20 cellular contexts compared by ENCODE assay signal in the genomic region with DNA sequence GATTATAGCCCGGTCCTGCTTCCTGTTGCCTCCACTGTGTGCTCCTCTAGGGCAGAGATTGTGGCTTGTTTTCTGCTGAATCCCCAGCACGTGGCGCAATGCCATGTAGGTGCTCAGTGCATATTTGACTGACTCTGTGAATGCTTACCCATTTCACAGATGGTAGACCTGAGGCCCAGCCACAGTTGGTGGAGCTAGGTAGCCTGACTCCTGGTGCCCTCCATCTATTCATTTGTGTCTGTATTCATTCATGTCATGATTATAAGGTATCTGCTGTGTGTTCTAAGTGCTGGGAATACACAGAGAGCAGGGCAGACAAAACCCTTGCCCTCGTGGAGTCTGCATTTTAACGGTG. TPM values are rescaled to one million over a fixed set of nuclear protein-coding genes. Genes with fewer than 3 reads are reported as not detected.
DNase-seq lines count a peak whose midpoint lies in the region; ATAC-seq lines count a peak whose summit lies in the region.
"Had no signal": no experiment of that assay in that cellular context is flagged by ENCODE, and none has a peak within 500 bp of the region (broad histone marks: within the 10 kb centered on the region; RNA-seq: fewer than 3 reads in every experiment).

No MANE protein-coding gene starts in this region.

- H3K27me3 ChIP-seq in CD4-positive, alpha-beta memory T cell (ENCODE audit: insufficient read depth, low read length) = no peaks in the 10 kb centered on the region
- H3K27me3 ChIP-seq: BLaER1, heart left ventricle had no signal

- no peaks in the 10 kb centered on the region for H3K9me3 Mint-ChIP-seq in T-helper 2 cell treated with Interferon-gamma antibody and Interleukin-4, amounts not matched to agents 5 μg/mL and 100 μg/mL, for 36 hours
- peaks cover 0 to 2% (median 0%) of the 10 kb centered on the region in 8 donors for H3K9me3 Mint-ChIP-seq in CD4-positive, alpha-beta memory T cell
- H3K9me3 Mint-ChIP-seq in activated T-helper 1 cell treated with anti-CD3 and anti-CD28 coated beads, Interleukin-12 subunit alpha, Interleukin-12 subunit beta, Interleukin-2, Interleukin-4 antibody, amounts not matched to agents 30 ng/mL and 10 ng/mL and 1 ng/mL, durations not matched to agents 14 hours and 24 hours and 36 hours = no peaks in the 10 kb centered on the region
- no peaks in the 10 kb centered on the region for H3K9me3 Mint-ChIP-seq in natural killer cell treated with Interleukin-12 subunit alpha and Interleukin-12 subunit beta and Interleukin-15 and Interleukin-18, amount 100 ng/mL, for 72 hours
- H3K9me3 Mint-ChIP-seq: type B pancreatic cell, WTC11 had no signal

- H3K4me1 ChIP-seq in CD4-positive, alpha-beta memory T cell (ENCODE audit: insufficient read depth, low read length) = peaks cover 55% of the 10 kb centered on the region

- H3K9me3 ChIP-seq in CD4-positive, alpha-beta memory T cell (ENCODE audit: control insufficient read depth in 1 of 2, low read length in 2 of 2) = no peaks in the 10 kb centered on the region
- H3K9me3 ChIP-seq: BLaER1, heart left ventricle had no signal

- H3K27ac ChIP-seq in CD4-positive, alpha-beta memory T cell (ENCODE audit: low read depth, low read length) = peak overlapping the region; percentile 9
- H3K27ac ChIP-seq: BLaER1, heart left ventricle had no signal

- CTCF ChIA-PET in CD4-positive, alpha-beta memory T cell (lab: Charles Lee; ENCODE audit: partially characterized antibody) = interaction anchor here (1.2 to 15.7 kb wide), 3 partner anchors 12 to 66 kb away, joined by 3 to 213 read pairs (median 5); no protein-coding TSS in a partner anchor

- H3K27ac Mint-ChIP-seq in T-helper 2 cell treated with Interferon-gamma antibody and Interleukin-4, amounts not matched to agents 5 μg/mL and 100 μg/mL, for 36 hours = peak overlapping the region; percentile 8
- peak overlapping the region; percentile 35 to 91 (median 84) for H3K27ac Mint-ChIP-seq in CD4-positive, alpha-beta memory T cell
- H3K27ac Mint-ChIP-seq in activated T-helper 1 cell treated with anti-CD3 and anti-CD28 coated beads, Interleukin-12 subunit alpha, Interleukin-12 subunit beta, Interleukin-2, Interleukin-4 antibody, amounts not matched to agents 30 ng/mL and 10 ng/mL and 1 ng/mL, durations not matched to agents 14 hours and 24 hours and 36 hours = peak overlapping the region; percentile 53
- H3K27ac Mint-ChIP-seq in natural killer cell treated with Interleukin-12 subunit alpha and Interleukin-12 subunit beta and Interleukin-15 and Interleukin-18, amount 100 ng/mL, for 72 hours = peak overlapping the region; percentile 69 to 82
- H3K27ac Mint-ChIP-seq: type B pancreatic cell, WTC11 had no signal

- no peaks in the 10 kb centered on the region for H3K27me3 Mint-ChIP-seq in T-helper 2 cell treated with Interferon-gamma antibody and Interleukin-4, amounts not matched to agents 5 μg/mL and 100 μg/mL, for 36 hours (ENCODE audit: low read depth)
- H3K27me3 Mint-ChIP-seq in CD4-positive, alpha-beta memory T cell = no peaks in the 10 kb centered on the region
- no peaks in the 10 kb centered on the region for H3K27me3 Mint-ChIP-seq in activated T-helper 1 cell treated with anti-CD3 and anti-CD28 coated beads, Interleukin-12 subunit alpha, Interleukin-12 subunit beta, Interleukin-2, Interleukin-4 antibody, amounts not matched to agents 30 ng/mL and 10 ng/mL and 1 ng/mL, durations not matched to agents 14 hours and 24 hours and 36 hours (ENCODE audit: insufficient read depth)
- no peaks in the 10 kb centered on the region for H3K27me3 Mint-ChIP-seq in natural killer cell treated with Interleukin-12 subunit alpha and Interleukin-12 subunit beta and Interleukin-15 and Interleukin-18, amount 100 ng/mL, for 72 hours
- H3K27me3 Mint-ChIP-seq: activated CD8-positive, alpha-beta memory T cell treated with anti-CD3 and anti-CD28 coated beads, Interleukin-2, amount 10 ng/mL, durations not matched to agents 7 days and 5 days had no signal

- no peak overlapping the region for H3K4me3 Mint-ChIP-seq in T-helper 2 cell treated with Interferon-gamma antibody and Interleukin-4, amounts not matched to agents 5 μg/mL and 100 μg/mL, for 36 hours
- H3K4me3 Mint-ChIP-seq in CD4-positive, alpha-beta memory T cell = no peak overlapping the region
- H3K4me3 Mint-ChIP-seq in activated T-helper 1 cell treated with anti-CD3 and anti-CD28 coated beads, Interleukin-12 subunit alpha, Interleukin-12 subunit beta, Interleukin-2, Interleukin-4 antibody, amounts not matched to agents 30 ng/mL and 10 ng/mL and 1 ng/mL, durations not matched to agents 14 hours and 24 hours and 36 hours = no peak overlapping the region
- H3K4me3 Mint-ChIP-seq in natural killer cell treated with Interleukin-12 subunit alpha and Interleukin-12 subunit beta and Interleukin-15 and Interleukin-18, amount 100 ng/mL, for 72 hours = no peak overlapping the region
- H3K4me3 Mint-ChIP-seq: activated CD8-positive, alpha-beta memory T cell treated with anti-CD3 and anti-CD28 coated beads, Interleukin-2, amount 10 ng/mL, durations not matched to agents 7 days and 5 days; type B pancreatic cell; WTC11 had no signal

- H3K36me3 Mint-ChIP-seq in T-helper 2 cell treated with Interferon-gamma antibody and Interleukin-4, amounts not matched to agents 5 μg/mL and 100 μg/mL, for 36 hours (ENCODE audit: low read depth) = peaks cover 37% of the 10 kb centered on the region
- peaks cover 34 to 67% of the 10 kb centered on the region in 2 donors for H3K36me3 Mint-ChIP-seq in CD4-positive, alpha-beta memory T cell
- peaks cover 47% of the 10 kb centered on the region for H3K36me3 Mint-ChIP-seq in activated T-helper 1 cell treated with anti-CD3 and anti-CD28 coated beads, Interleukin-12 subunit alpha, Interleukin-12 subunit beta, Interleukin-2, Interleukin-4 antibody, amounts not matched to agents 30 ng/mL and 10 ng/mL and 1 ng/mL, durations not matched to agents 14 hours and 24 hours and 36 hours (ENCODE audit: low read depth)
- peaks cover 16% of the 10 kb centered on the region for H3K36me3 Mint-ChIP-seq in natural killer cell treated with Interleukin-12 subunit alpha and Interleukin-12 subunit beta and Interleukin-15 and Interleukin-18, amount 100 ng/mL, for 72 hours
- H3K36me3 Mint-ChIP-seq: type B pancreatic cell, WTC11 had no signal

- ATAC-seq in natural killer cell treated with Interleukin-12 subunit alpha and Interleukin-12 subunit beta and Interleukin-15 and Interleukin-18, amount 100 ng/mL, for 72 hours = no peak
- ATAC-seq in HG03025 (IDR thresholded peaks at IDR 0.05; ENCODE audit: low FRiP score, unreplicated experiment) (no peak), GM21367 (IDR thresholded peaks at IDR 0.05; ENCODE audit: unreplicated experiment) (no peak)
- ATAC-seq: activated CD8-positive, alpha-beta memory T cell treated with anti-CD3 and anti-CD28 coated beads, Interleukin-2, amount 10 ng/mL, durations not matched to agents 7 days and 5 days; GM12878; heart left ventricle had no signal

- H3K4me1 Mint-ChIP-seq in T-helper 2 cell treated with Interferon-gamma antibody and Interleukin-4, amounts not matched to agents 5 μg/mL and 100 μg/mL, for 36 hours (ENCODE audit: low read depth) = peaks cover 15% of the 10 kb centered on the region
- H3K4me1 Mint-ChIP-seq in CD4-positive, alpha-beta memory T cell = peaks cover 28 to 60% (median 43%) of the 10 kb centered on the region in 4 donors
- H3K4me1 Mint-ChIP-seq in activated T-helper 1 cell treated with anti-CD3 and anti-CD28 coated beads, Interleukin-12 subunit alpha, Interleukin-12 subunit beta, Interleukin-2, Interleukin-4 antibody, amounts not matched to agents 30 ng/mL and 10 ng/mL and 1 ng/mL, durations not matched to agents 14 hours and 24 hours and 36 hours (ENCODE audit: low read depth) = peaks cover 48% of the 10 kb centered on the region
- H3K4me1 Mint-ChIP-seq in natural killer cell treated with Interleukin-12 subunit alpha and Interleukin-12 subunit beta and Interleukin-15 and Interleukin-18, amount 100 ng/mL, for 72 hours (ENCODE audit: low read depth in 2 of 2) = peaks cover 36 to 65% of the 10 kb centered on the region in 2 donors

- DNase-seq in T-helper 2 cell treated with Interferon-gamma antibody and Interleukin-4, amounts not matched to agents 5 μg/mL and 100 μg/mL, for 36 hours (ENCODE audit: low spot score) = no peak
- DNase-seq in T-helper 2 cell (no peak), ureter (ENCODE audit: low spot score) (no peak)
- DNase-seq in CD4-positive, alpha-beta memory T cell = no peak
- DNase-seq in activated T-helper 1 cell treated with anti-CD3 and anti-CD28 coated beads, Interleukin-12 subunit alpha, Interleukin-12 subunit beta, Interleukin-2, Interleukin-4 antibody, amounts not matched to agents 30 ng/mL and 10 ng/mL and 1 ng/mL, durations not matched to agents 14 hours and 24 hours and 36 hours (ENCODE audit: low spot score) = no peak
- no peak for DNase-seq in natural killer cell treated with Interleukin-12 subunit alpha and Interleukin-12 subunit beta and Interleukin-15 and Interleukin-18, amount 100 ng/mL, for 72 hours (ENCODE audit: low spot score)
- DNase-seq: 8988T; activated CD8-positive, alpha-beta memory T cell treated with anti-CD3 and anti-CD28 coated beads, Interleukin-2, amount 10 ng/mL, durations not matched to agents 7 days and 5 days; GF-D8; heart left ventricle; MM.1S; NCI-H2171 treated with DMSO at 0.1 percent for 48 hours; NCI-H748 treated with DMSO at 0.1 percent for 48 hours; stimulated activated CD4-positive, alpha-beta T cell treated with anti-CD3 and anti-CD28 coated beads, Interleukin-1b, Interleukin-23, amount 100 ng/mL, for 48 hours had no signal

- intact Hi-C loops in CD4-positive, alpha-beta memory T cell (cut with micrococcal nuclease) = no loop called here
- intact Hi-C loops in activated T-helper 1 cell treated with anti-CD3 and anti-CD28 coated beads, Interleukin-12 subunit alpha, Interleukin-12 subunit beta, Interleukin-2, Interleukin-4 antibody, amounts not matched to agents 30 ng/mL and 10 ng/mL and 1 ng/mL, durations not matched to agents 14 hours and 24 hours and 36 hours (cut with micrococcal nuclease) = no loop called here

- POLR2A ChIA-PET in CD4-positive, alpha-beta memory T cell (lab: Charles Lee; ENCODE audit: partially characterized antibody) = interaction anchor here (50.6 kb wide), 1 partner anchor 51 kb away, joined by 1713 read pairs; no protein-coding TSS in a partner anchor

- H3K4me3 ChIP-seq in CD4-positive, alpha-beta memory T cell (ENCODE audit: low read length in 2 of 2) = no peak overlapping the region
- H3K4me3 ChIP-seq: BLaER1, GM12878, heart left ventricle had no signal

- peaks cover 59% of the 10 kb centered on the region for H3K36me3 ChIP-seq in CD4-positive, alpha-beta memory T cell (ENCODE audit: insufficient read depth, low read length)
- H3K36me3 ChIP-seq: BLaER1 had no signal

RNA-seq across cellular contexts. Expression of gene TNFRSF1B, which starts 22.5 kb away (rescaled TPM):
- 100 to 1,000 TPM; 111 TPM for total RNA-seq in CD4-positive, alpha-beta memory T cell
- polyA plus RNA-seq in CD4-positive, alpha-beta memory T cell = 100 to 1,000 TPM; 150 to 201 TPM
- 211 and 213 TPM in 2 replicates for total RNA-seq in activated T-helper 1 cell treated with anti-CD3 and anti-CD28 coated beads, Interleukin-12 subunit alpha, Interleukin-12 subunit beta, Interleukin-2, Interleukin-4 antibody, amounts not matched to agents 30 ng/mL and 10 ng/mL and 1 ng/mL, durations not matched to agents 14 hours and 24 hours and 36 hours
- 100 to 1,000 TPM; 452 to 479 TPM for total RNA-seq in natural killer cell treated with Interleukin-12 subunit alpha and Interleukin-12 subunit beta and Interleukin-15 and Interleukin-18, amount 100 ng/mL, for 72 hours
- total RNA-seq in ureter = 28.0 TPM

RNA-seq across cellular contexts. Expression of gene VPS13D, which starts 40.5 kb away (rescaled TPM):
- total RNA-seq in CD4-positive, alpha-beta memory T cell = 10 to 100 TPM; 92.7 to 96.3 TPM
- polyA plus RNA-seq in CD4-positive, alpha-beta memory T cell = 10 to 100 TPM; 10.2 to 12.3 TPM
- 33.6 and 35.7 TPM in 2 replicates for total RNA-seq in activated T-helper 1 cell treated with anti-CD3 and anti-CD28 coated beads, Interleukin-12 subunit alpha, Interleukin-12 subunit beta, Interleukin-2, Interleukin-4 antibody, amounts not matched to agents 30 ng/mL and 10 ng/mL and 1 ng/mL, durations not matched to agents 14 hours and 24 hours and 36 hours
- 10 to 100 TPM; 41.8 to 71.7 TPM for total RNA-seq in natural killer cell treated with Interleukin-12 subunit alpha and Interleukin-12 subunit beta and Interleukin-15 and Interleukin-18, amount 100 ng/mL, for 72 hours
- total RNA-seq in ureter = 98.5 TPM

Comparison
In these comparisons a context has a peak if more than half of its experiments do, and no peak if none do; other contexts are left out.
1. H3K27ac Mint-ChIP-seq: peak in every context shown above with its lines; median percentile 84 in CD4-positive, alpha-beta memory T cell; 76 in natural killer cell treated with Interleukin-12 subunit alpha and Interleukin-12 subunit beta and Interleukin-15 and Interleukin-18, amount 100 ng/mL, for 72 hours; 53 in activated T-helper 1 cell treated with anti-CD3 and anti-CD28 coated beads, Interleukin-12 subunit alpha, Interleukin-12 subunit beta, Interleukin-2, Interleukin-4 antibody, amounts not matched to agents 30 ng/mL and 10 ng/mL and 1 ng/mL, durations not matched to agents 14 hours and 24 hours and 36 hours; 8 in T-helper 2 cell treated with Interferon-gamma antibody and Interleukin-4, amounts not matched to agents 5 μg/mL and 100 μg/mL, for 36 hours.